In the genomic region with DNA sequence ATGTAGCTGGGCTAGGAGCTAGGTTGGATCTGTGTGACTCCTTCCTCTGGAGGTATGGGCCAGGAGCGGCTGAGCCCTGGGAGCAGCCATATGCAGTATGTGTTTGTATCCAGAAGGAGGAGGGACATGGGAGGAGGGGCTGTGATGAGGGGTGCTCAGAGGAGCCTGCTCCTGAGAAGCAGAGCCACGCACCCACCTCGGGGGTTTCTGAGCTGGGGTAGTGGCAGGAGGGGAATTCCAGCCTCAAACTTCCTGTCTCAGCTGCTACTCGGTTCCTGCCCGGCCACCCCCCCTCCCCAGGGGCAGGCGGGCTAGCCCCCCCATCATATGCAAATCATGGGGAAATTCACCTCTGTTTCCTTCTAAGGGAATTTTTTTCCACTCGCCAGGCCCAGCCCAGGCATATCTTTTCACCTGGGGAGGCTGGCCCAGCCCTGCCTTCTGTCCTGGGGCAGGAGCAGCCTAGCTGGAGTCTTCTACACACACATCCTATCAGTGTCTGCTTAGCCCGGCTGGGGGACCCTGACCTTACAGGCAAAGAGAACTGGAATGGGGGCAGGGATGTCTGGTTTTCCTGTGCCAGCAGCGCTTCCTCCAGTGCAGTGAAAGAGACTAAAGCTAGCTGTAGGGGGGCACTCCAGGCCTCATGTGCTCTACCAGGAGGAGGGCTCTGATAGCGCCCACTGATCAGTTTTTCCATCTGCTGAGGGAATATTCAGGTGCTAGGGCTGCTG, we compare ENCODE assay signal across 8 cellular contexts. TPM values are rescaled to one million over a fixed set of nuclear protein-coding genes. Genes with fewer than 3 reads are reported as not detected.
DNase-seq lines count a peak whose midpoint lies in the region; ATAC-seq and TF ChIP-seq lines count a peak whose summit lies in the region.

No MANE protein-coding gene starts in this region.

- WGBS in mammary epithelial cell (ENCODE audit: low coverage, missing lambda C conversion rate) = 11% methylated on average over 7 of the region's 10 CpGs

- BruUV-seq in mammary epithelial cell (replicated peaks; lab: Mats Ljungman, UMichigan) = TSS peak; percentile 9

- POLR2A ChIA-PET in AG04450 (lab: Yijun Ruan, JAX) = interaction anchor here (4.1 kb wide), 1 partner anchor 9 kb away, joined by 44 read pairs; no protein-coding TSS in a partner anchor

- DNase-seq in AG04450 (ENCODE audit: low read depth, low spot score) = no peak
- DNase-seq in mammary epithelial cell = peak; percentile 91
- peak; percentile 68 for DNase-seq in lower lobe of right lung
- peak; percentile 81 for DNase-seq in stimulated activated CD8-positive, alpha-beta memory T cell treated with anti-CD3 and anti-CD28 coated beads, Interleukin-12 subunit alpha, Interleukin-12 subunit beta, amount 100 ng/mL, for 4 hours (ENCODE audit: low read depth)
- DNase-seq in 8988T = no peak

- H3K4me2 ChIP-seq in mammary epithelial cell (ENCODE audit: insufficient read depth, low read depth, low read length) = peak overlapping the region; percentile 97

- CTCF ChIA-PET in AG04450 (lab: Charles Lee) = interaction anchor here (1.6 to 6.7 kb wide), 3 partner anchors 9 to 126 kb away, joined by 4 to 74 read pairs (median 41); no protein-coding TSS in a partner anchor
- CTCF ChIA-PET in mammary epithelial cell (lab: Charles Lee; ENCODE audit: low non-redundant PET) = no interaction called here

- peaks cover 91% of the 10 kb centered on the region for H3K79me2 ChIP-seq in mammary epithelial cell (ENCODE audit: insufficient read depth, low read length)

- dilution Hi-C loops in mammary epithelial cell (cut with HindIII; ENCODE audit: low sequenced_read_pairs) = no loop called here

- peak overlapping the region; percentile 89 for H3K4me3 ChIP-seq in AG04450 (ENCODE audit: low read depth, low read length)
- peak overlapping the region; percentile 82 for H3K4me3 ChIP-seq in WI38 (ENCODE audit: low read depth, low read length)
- peak overlapping the region; percentile 84 to 87 (median 85) for H3K4me3 ChIP-seq in mammary epithelial cell (replicated peaks in 1 of 3; ENCODE audit: insufficient read depth in 1 of 3, low read depth in 2 of 3, low read length in 3 of 3)
- H3K4me3 ChIP-seq in lower lobe of right lung = peak overlapping the region; percentile 83

- H3K9ac ChIP-seq in mammary epithelial cell (ENCODE audit: insufficient read depth, low read length) = peak overlapping the region; percentile 94

- H3K27ac ChIP-seq in AG04450 (ENCODE audit: low read depth, low read length) (peak overlapping the region; percentile 94), mammary epithelial cell (ENCODE audit: insufficient read depth, low read depth, low read length) (peak overlapping the region; percentile 96), lower lobe of right lung (peak overlapping the region; percentile 96)

- peaks cover 16% of the 10 kb centered on the region for H3K36me3 ChIP-seq in mammary epithelial cell (ENCODE audit: insufficient read depth, low read length)
- peaks cover 46% of the 10 kb centered on the region for H3K36me3 ChIP-seq in lower lobe of right lung

- H3K9me3 ChIP-seq in AG04450 (ENCODE audit: control insufficient read depth, insufficient read depth, low read length) (peaks cover 5% of the 10 kb centered on the region; the same call in 1 of the 2 replicates), mammary epithelial cell (replicated peaks; ENCODE audit: insufficient read depth, low read length) (no peaks in the 10 kb centered on the region), lower lobe of right lung (no peaks in the 10 kb centered on the region)

- H3K4me1 ChIP-seq in mammary epithelial cell (ENCODE audit: insufficient read depth, low read length) (peaks cover 63% of the 10 kb centered on the region), lower lobe of right lung (peaks cover 89% of the 10 kb centered on the region)

- TF ChIP-seq CTCF in AG04450 (IDR thresholded peaks at IDR 0.05; ENCODE audit: low read depth, low read length) (no peak), WI38 (IDR thresholded peaks at IDR 0.05; ENCODE audit: low read depth, low read length) (no peak), mammary epithelial cell (conservative IDR thresholded peaks at IDR 0.05 in 1 of 2, IDR thresholded peaks at IDR 0.05 in 1 of 2; ENCODE audit: extremely low read depth in 1 of 2, insufficient read depth in 1 of 2, low read depth in 1 of 2, low read length in 2 of 2) (no peak), lower lobe of right lung (IDR thresholded peaks at IDR 0.05) (no peak)

- peak; percentile 81 for TF ChIP-seq POLR2A in GM19193 (IDR thresholded peaks at IDR 0.05; ENCODE audit: extremely low read depth, insufficient read depth, insufficient read length)

- H3K27me3 ChIP-seq in AG04450 (ENCODE audit: control insufficient read depth, insufficient read depth, low read length) (no peaks in the 10 kb centered on the region), mammary epithelial cell (ENCODE audit: insufficient read depth, low read length) (no peaks in the 10 kb centered on the region), lower lobe of right lung (ENCODE audit: low read depth) (no peaks in the 10 kb centered on the region)

- no peak overlapping the region for H2AFZ ChIP-seq in mammary epithelial cell (ENCODE audit: low read depth, low read length)

- in situ Hi-C loops in mammary epithelial cell (cut with MboI; ENCODE audit: low sequenced_read_pairs in 2 of 2) = no loop called here

- intact Hi-C loops in mammary epithelial cell (cut with micrococcal nuclease) (loop anchor here (5.0 kb wide), 1 partner anchor 215 kb away; a partner anchor contains a TSS), lower lobe of right lung (cut with DNase I) (no loop called here)

- no peaks in the 10 kb centered on the region for H4K20me1 ChIP-seq in mammary epithelial cell (ENCODE audit: insufficient read depth, low read length)

- ATAC-seq in HG03442 (IDR thresholded peaks at IDR 0.05; ENCODE audit: unreplicated experiment) (peak; percentile 37), lower lobe of right lung (peak; percentile 4 to 32)

RNA-seq across cellular contexts. Expression of a gene that starts 3.0 kb away (rescaled TPM):
- 4.3 and 6.4 TPM in 2 replicates for polyA plus RNA-seq in AG04450 (2011; rRNA removed)
- polyA minus RNA-seq in AG04450 (2011; rRNA and poly(A)+ RNA removed) = 7.2 and 13.7 TPM in 2 replicates
- total RNA-seq in mammary epithelial cell = 10 to 100 TPM; 22.0 to 37.9 TPM
- polyA plus RNA-seq in mammary epithelial cell = 18.1 TPM
- 1.6 TPM for polyA minus RNA-seq in mammary epithelial cell
- total RNA-seq in lower lobe of right lung = 12.8 TPM

RNA-seq across cellular contexts. Expression of a gene that starts 37.2 kb away (rescaled TPM):
- polyA plus RNA-seq in AG04450 (2011; rRNA removed) = 59.6 and 69.6 TPM in 2 replicates
- polyA minus RNA-seq in AG04450 (2011; rRNA and poly(A)+ RNA removed) = 18.2 and 24.1 TPM in 2 replicates
- total RNA-seq in mammary epithelial cell = 10 to 100 TPM; 61.5 to 64.9 TPM
- polyA plus RNA-seq in mammary epithelial cell = 35.0 TPM
- polyA minus RNA-seq in mammary epithelial cell = 41.4 TPM
- 59.5 TPM for total RNA-seq in lower lobe of right lung

Comparison
In these comparisons a context has a peak if more than half of its experiments do, and no peak if none do; other contexts are left out.
1. DNase-seq: peak in mammary epithelial cell (single experiment), lower lobe of right lung (single experiment) and stimulated activated CD8-positive, alpha-beta memory T cell treated with anti-CD3 and anti-CD28 coated beads, Interleukin-12 subunit alpha, Interleukin-12 subunit beta, amount 100 ng/mL, for 4 hours (single experiment); none in AG04450 (single experiment) and 8988T (single experiment).
2. Peak in every context shown above with its lines, with median percentiles within 50 percentile points of each other: H3K27ac ChIP-seq and H3K4me3 ChIP-seq.